In the genomic region with DNA sequence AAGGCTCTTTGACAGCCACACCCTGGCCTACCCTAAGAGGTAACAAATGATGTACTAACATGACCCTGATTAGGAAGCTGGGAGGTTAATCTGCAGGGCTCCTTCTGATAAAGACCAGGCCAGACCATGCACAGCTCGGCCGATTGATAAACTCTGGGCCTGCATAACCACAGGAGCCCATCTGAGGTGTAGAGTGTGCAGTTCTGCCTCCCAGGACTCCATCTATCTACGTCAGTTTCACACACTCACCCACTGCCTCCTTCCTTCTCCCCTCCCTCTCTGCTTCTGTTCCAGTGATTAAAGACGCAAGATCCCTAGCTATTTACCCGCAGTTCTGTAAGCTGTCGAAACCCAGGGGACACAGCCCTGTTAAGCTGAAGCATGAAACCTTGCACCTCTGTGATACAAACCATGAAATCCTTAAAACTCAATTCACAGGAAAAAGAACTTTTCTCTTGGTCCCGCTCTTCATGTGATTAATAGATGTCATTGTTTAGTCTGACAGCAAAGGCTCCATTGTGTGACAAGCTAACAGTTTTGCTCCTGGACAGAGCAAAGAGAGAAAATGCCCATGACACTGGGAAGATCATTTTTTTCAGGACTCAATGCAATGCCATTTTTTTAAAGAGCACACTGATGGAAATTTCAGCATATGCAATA, we compare ENCODE assay signal across 17 cellular contexts.
"Had no signal": no experiment of that assay in that cellular context is flagged by ENCODE, and none has a peak within 500 bp of the region (broad histone marks: within the 10 kb centered on the region; RNA-seq: fewer than 3 reads in every experiment).

No MANE protein-coding gene starts in this region.

- H3K27me3 ChIP-seq: breast epithelium had no signal

- H3K4me3 Mint-ChIP-seq: activated CD4-positive, alpha-beta memory T cell treated with anti-CD3 and anti-CD28 coated beads for 36 hours; activated naive CD8-positive, alpha-beta T cell treated with anti-CD3 and anti-CD28 coated beads, Interleukin-2, amount 10 ng/mL, durations not matched to agents 7 days and 5 days; activated T-cell treated with anti-CD3 and anti-CD28 coated beads, Interleukin-2, amount 50 U/mL, for 4 hours; mesothelial cell of epicardium had no signal

- H3K4me1 ChIP-seq: breast epithelium, psoas muscle had no signal

- H3K36me3 ChIP-seq: breast epithelium, neutrophil, thoracic aorta had no signal

- H3K27me3 Mint-ChIP-seq: activated CD4-positive, alpha-beta memory T cell treated with anti-CD3 and anti-CD28 coated beads for 36 hours; activated naive CD8-positive, alpha-beta T cell treated with anti-CD3 and anti-CD28 coated beads, Interleukin-2, amount 10 ng/mL, durations not matched to agents 7 days and 5 days had no signal

- H3K9me3 ChIP-seq: breast epithelium, neutrophil, psoas muscle, thoracic aorta had no signal

- H3K4me1 Mint-ChIP-seq: activated naive CD8-positive, alpha-beta T cell treated with anti-CD3 and anti-CD28 coated beads, Interleukin-2, amount 10 ng/mL, durations not matched to agents 7 days and 5 days had no signal

- H3K4me3 ChIP-seq: breast epithelium, psoas muscle, thoracic aorta had no signal

- H3K27ac ChIP-seq: breast epithelium, neutrophil, psoas muscle, thoracic aorta had no signal

- DNase-seq: activated CD4-positive, alpha-beta memory T cell treated with anti-CD3 and anti-CD28 coated beads for 36 hours; activated CD4-positive, alpha-beta T cell treated with anti-CD3 and anti-CD28 coated beads for 1 hour; activated gamma-delta T cell treated with Interleukin-2 at 50 U/mL for 16 hours; activated naive CD8-positive, alpha-beta T cell treated with anti-CD3 and anti-CD28 coated beads, Interleukin-2, amount 10 ng/mL, durations not matched to agents 7 days and 5 days; activated T-cell treated with anti-CD3 and anti-CD28 coated beads, Interleukin-2, amount 50 U/mL, for 4 hours; aorta; glutamatergic neuron; left ventricle myocardium superior; psoas muscle; stimulated activated CD4-positive, alpha-beta T cell treated with anti-CD3 and anti-CD28 coated beads, Interleukin-4, amount 100 ng/mL, for 1 hour; stimulated activated CD8-positive, alpha-beta memory T cell treated with anti-CD3 and anti-CD28 coated beads, Interleukin-4, amount 100 ng/mL, for 48 hours; stimulated activated naive CD8-positive, alpha-beta T cell treated with anti-CD3 and anti-CD28 coated beads, Interleukin-15, Interleukin-2, amounts not matched to agents 100 U/mL and 50 U/mL, for 24 hours had no signal

- H3K36me3 Mint-ChIP-seq: activated CD4-positive, alpha-beta memory T cell treated with anti-CD3 and anti-CD28 coated beads for 36 hours; activated naive CD8-positive, alpha-beta T cell treated with anti-CD3 and anti-CD28 coated beads, Interleukin-2, amount 10 ng/mL, durations not matched to agents 7 days and 5 days; mesothelial cell of epicardium had no signal

- H3K9me3 Mint-ChIP-seq: activated CD4-positive, alpha-beta memory T cell treated with anti-CD3 and anti-CD28 coated beads for 36 hours; activated naive CD8-positive, alpha-beta T cell treated with anti-CD3 and anti-CD28 coated beads, Interleukin-2, amount 10 ng/mL, durations not matched to agents 7 days and 5 days; activated T-cell treated with anti-CD3 and anti-CD28 coated beads, Interleukin-2, amount 50 U/mL, for 4 hours had no signal

- ATAC-seq: activated T-cell treated with anti-CD3 and anti-CD28 coated beads, Interleukin-2, amount 50 U/mL, for 4 hours; esophagus mucosa; left ventricle myocardium superior; psoas muscle; stimulated activated naive CD8-positive, alpha-beta T cell treated with anti-CD3 and anti-CD28 coated beads, Interleukin-15, Interleukin-2, amounts not matched to agents 100 U/mL and 50 U/mL, for 24 hours had no signal

- H3K27ac Mint-ChIP-seq: activated CD4-positive, alpha-beta memory T cell treated with anti-CD3 and anti-CD28 coated beads for 36 hours; activated naive CD8-positive, alpha-beta T cell treated with anti-CD3 and anti-CD28 coated beads, Interleukin-2, amount 10 ng/mL, durations not matched to agents 7 days and 5 days; mesothelial cell of epicardium had no signal
